In the genomic region with DNA sequence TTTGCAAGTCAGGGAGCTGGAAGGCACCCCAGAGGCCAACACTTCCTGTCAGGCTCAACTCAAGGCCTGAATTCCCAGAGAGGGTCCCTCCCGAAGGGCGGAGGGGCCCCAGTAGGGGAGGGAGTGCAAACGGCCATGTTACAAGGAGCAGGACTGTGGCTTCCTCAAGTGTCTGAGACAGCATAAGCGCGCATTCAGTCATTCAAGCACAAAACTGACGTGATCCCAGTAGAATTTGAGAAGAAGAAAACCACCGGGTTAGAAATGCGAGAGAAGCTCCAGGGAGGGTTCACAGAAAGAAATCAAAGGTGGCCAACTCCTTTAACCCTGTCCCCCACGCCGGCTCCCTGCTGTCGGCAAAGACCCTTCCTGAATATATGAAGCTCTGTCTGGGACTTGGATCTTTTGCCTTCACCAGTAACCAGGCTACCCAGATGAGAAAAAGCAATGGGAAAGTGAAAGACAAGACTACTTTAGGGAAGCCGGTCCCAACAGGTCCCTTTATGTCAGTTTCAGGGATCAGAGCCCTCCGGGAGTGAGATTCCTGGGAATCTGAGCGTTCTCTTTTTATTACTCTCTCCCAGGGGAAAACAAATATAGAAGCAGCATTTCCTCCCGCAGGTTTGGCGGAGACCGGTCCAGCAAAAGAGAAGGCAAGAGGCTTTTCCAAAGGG, we compare ENCODE assay signal across 8 cellular contexts. TPM values are rescaled to one million over a fixed set of nuclear protein-coding genes. Genes with fewer than 3 reads are reported as not detected.
DNase-seq lines count a peak whose midpoint lies in the region; ATAC-seq, FAIRE-seq and TF ChIP-seq lines count a peak whose summit lies in the region.

No MANE protein-coding gene starts in this region.

- H3K4me3 ChIP-seq in GM12864 (ENCODE audit: low read depth, low read length): peak overlapping the region; percentile 24; the same call in 1 of the 2 replicates
- H3K4me3 ChIP-seq in iPS-11a (ENCODE audit: low read depth, low read length): peak overlapping the region; percentile 51
- peak overlapping the region; percentile 29 for H3K4me3 ChIP-seq in retinal pigment epithelial cell (ENCODE audit: low read length)

- no peak for ATAC-seq in GM18498 (IDR thresholded peaks at IDR 0.05; ENCODE audit: unreplicated experiment)
- ATAC-seq in GM21367 (IDR thresholded peaks at IDR 0.05; ENCODE audit: unreplicated experiment): no peak
- no peak for ATAC-seq in HG02678 (IDR thresholded peaks at IDR 0.05; ENCODE audit: unreplicated experiment)

- no peaks in the 10 kb centered on the region for H3K36me3 Mint-ChIP-seq in activated naive CD8-positive, alpha-beta T cell treated with anti-CD3 and anti-CD28 coated beads for 36 hours

- peaks cover 3% of the 10 kb centered on the region for H3K9me3 Mint-ChIP-seq in activated naive CD8-positive, alpha-beta T cell treated with anti-CD3 and anti-CD28 coated beads for 36 hours

- no peak for FAIRE-seq in frontal cortex (lab: Jason Lieb, UNC)

- peaks cover 9% of the 10 kb centered on the region for H3K4me1 Mint-ChIP-seq in activated naive CD8-positive, alpha-beta T cell treated with anti-CD3 and anti-CD28 coated beads for 36 hours

- TF ChIP-seq CTCF in GM12864 (IDR thresholded peaks at IDR 0.05; ENCODE audit: low read depth, low read length, missing control alignments): no peak
- no peak for TF ChIP-seq CTCF in retinal pigment epithelial cell (conservative IDR thresholded peaks at IDR 0.05; ENCODE audit: low read depth, low read length)

- H3K4me3 Mint-ChIP-seq in activated naive CD8-positive, alpha-beta T cell treated with anti-CD3 and anti-CD28 coated beads for 36 hours: peak overlapping the region; percentile 45

- DNase-seq in GM12864 (ENCODE audit: low read depth) (no peak), retinal pigment epithelial cell (ENCODE audit: low read depth) (no peak), frontal cortex (ENCODE audit: low spot score in 2 of 2) (no peak)
- no peak for DNase-seq in activated naive CD8-positive, alpha-beta T cell treated with anti-CD3 and anti-CD28 coated beads for 36 hours

- H3K27me3 Mint-ChIP-seq in activated naive CD8-positive, alpha-beta T cell treated with anti-CD3 and anti-CD28 coated beads for 36 hours: peaks cover 68% of the 10 kb centered on the region

- no peak overlapping the region for H3K27ac Mint-ChIP-seq in activated naive CD8-positive, alpha-beta T cell treated with anti-CD3 and anti-CD28 coated beads for 36 hours

RNA-seq across cellular contexts. Expression of a gene that starts 1.3 kb away (rescaled TPM):
- 1 to 10 TPM; 3.2 to 4.6 TPM for total RNA-seq in activated naive CD8-positive, alpha-beta T cell treated with anti-CD3 and anti-CD28 coated beads for 36 hours
- total RNA-seq in frontal cortex: 6.1 TPM
